11 cellular contexts compared by ENCODE assay signal in the genomic region with DNA sequence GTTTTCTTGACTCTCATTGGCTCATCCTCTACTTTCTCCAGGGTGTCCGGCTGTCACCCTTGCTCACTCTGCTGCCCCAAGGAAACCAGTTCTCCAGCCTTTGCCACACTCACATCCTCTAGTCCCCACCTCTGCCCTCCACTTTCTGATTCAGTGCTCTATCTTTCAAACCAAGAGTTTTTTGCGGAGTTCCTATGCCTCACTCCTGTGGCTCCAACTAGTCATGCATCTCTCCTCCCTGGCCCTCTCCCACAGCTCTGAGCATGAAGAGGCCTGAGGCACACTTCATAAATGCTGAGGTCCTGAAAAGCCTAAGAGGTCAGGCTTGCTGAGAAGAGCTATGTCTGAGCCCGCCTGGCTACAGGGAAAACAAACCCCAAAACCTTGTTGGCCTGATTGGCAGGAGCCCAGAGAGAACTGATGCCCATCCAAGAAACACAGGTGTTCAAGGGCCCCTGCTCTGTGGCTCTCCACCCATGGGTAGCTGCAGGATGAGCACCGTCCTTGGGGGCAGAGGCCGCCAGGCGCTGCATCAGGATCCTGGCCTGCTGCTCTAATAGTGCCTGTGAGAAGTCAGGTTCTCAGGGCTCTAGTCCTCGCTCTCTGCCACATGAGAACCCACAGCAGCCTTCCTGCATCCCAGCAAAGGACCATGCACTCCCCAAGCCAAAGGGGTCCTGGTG. TPM values are rescaled to one million over a fixed set of nuclear protein-coding genes. Genes with fewer than 3 reads are reported as not detected.
DNase-seq lines count a peak whose midpoint lies in the region; ATAC-seq and TF ChIP-seq lines count a peak whose summit lies in the region.
"Had no signal": no experiment of that assay in that cellular context is flagged by ENCODE, and none has a peak within 500 bp of the region (broad histone marks: within the 10 kb centered on the region; RNA-seq: fewer than 3 reads in every experiment).

No MANE protein-coding gene starts in this region.

- H3K4me2 ChIP-seq in IMR-90 (ENCODE audit: low read depth, low read length): no peak overlapping the region
- no peak overlapping the region for H3K4me2 ChIP-seq in smooth muscle cell

- peaks cover 15% of the 10 kb centered on the region for H3K9me1 ChIP-seq in IMR-90 (ENCODE audit: insufficient read depth, low read length)

- H3K9ac ChIP-seq in IMR-90 (ENCODE audit: low read depth, low read length) (no peak overlapping the region), smooth muscle cell (ENCODE audit: low read depth) (no peak overlapping the region)

- no peak for TF ChIP-seq RAD21 in IMR-90 (IDR thresholded peaks at IDR 0.05; ENCODE audit: low read length)

- H3K23ac ChIP-seq in IMR-90 (ENCODE audit: low read depth, low read length): no peak overlapping the region

- CTCF ChIA-PET in IMR-90 (lab: Yijun Ruan, JAX): no interaction called here

- no peak overlapping the region for H2BK15ac ChIP-seq in IMR-90 (ENCODE audit: low read depth, low read length)

- no peak overlapping the region for H4K5ac ChIP-seq in IMR-90 (ENCODE audit: low read depth, low read length)

- H4K20me1 ChIP-seq in IMR-90 (ENCODE audit: insufficient read depth, low read length) (no peaks in the 10 kb centered on the region), smooth muscle cell (ENCODE audit: low read depth) (no peaks in the 10 kb centered on the region)

- H3K79me1 ChIP-seq in IMR-90 (ENCODE audit: low read depth in 1 of 2, low read length in 2 of 2): peaks cover 0 to 7% of the 10 kb centered on the region in 2 experiments; a peak in 1 of 4 replicates

- no peaks in the 10 kb centered on the region for H3K79me2 ChIP-seq in smooth muscle cell (ENCODE audit: low read depth)

- H2AFZ ChIP-seq in IMR-90 (replicated peaks; ENCODE audit: low read length, poor library complexity) (peak overlapping the region; percentile 16), smooth muscle cell (ENCODE audit: low read depth) (no peak overlapping the region)

- peaks cover 12% of the 10 kb centered on the region for H3F3A ChIP-seq in smooth muscle cell (ENCODE audit: low read depth)

- H3K27me3 ChIP-seq in IMR-90 (ENCODE audit: control insufficient read depth, insufficient read depth, low read length): no peaks in the 10 kb centered on the region
- no peaks in the 10 kb centered on the region for H3K27me3 ChIP-seq in smooth muscle cell (ENCODE audit: low read depth)
- H3K27me3 ChIP-seq: ovary had no signal

- dilution Hi-C loops in IMR-90 (cut with HindIII; ENCODE audit: low sequenced_read_pairs, unreplicated experiment): no loop called here

- in situ Hi-C loops in IMR-90 (cut with MboI; ENCODE audit: low sequenced_read_pairs): no loop called here

- no peak overlapping the region for H4K91ac ChIP-seq in IMR-90 (ENCODE audit: insufficient read depth, low read depth, low read length)

- H3K27ac ChIP-seq in IMR-90 (ENCODE audit: insufficient read depth, low read length) (no peak overlapping the region), angular gyrus (ENCODE audit: low read depth, low read length) (peak overlapping the region; percentile 54), smooth muscle cell (ENCODE audit: low read depth) (peak overlapping the region; percentile 5)

- H2BK5ac ChIP-seq in IMR-90 (ENCODE audit: low read depth, low read length, poor library complexity, severe bottlenecking): no peak overlapping the region

- intact Hi-C loops in IMR-90 (cut with micrococcal nuclease): no loop called here

- TF ChIP-seq POLR2A in IMR-90 (IDR thresholded peaks at IDR 0.05; ENCODE audit: low read depth, low read length): no peak

- H3K4me3 ChIP-seq in IMR-90 (ENCODE audit: insufficient read depth, low read depth, low read length): no peak overlapping the region
- H3K4me3 ChIP-seq in smooth muscle cell: no peak overlapping the region
- H3K4me3 ChIP-seq: GM12878, ovary had no signal

- no peak overlapping the region for H2AK9ac ChIP-seq in IMR-90 (replicated peaks; ENCODE audit: low read depth, low read length, poor library complexity)

- H3K36me3 ChIP-seq in IMR-90 (ENCODE audit: control insufficient read depth, insufficient read depth, low read length) (no peaks in the 10 kb centered on the region), smooth muscle cell (ENCODE audit: low read depth) (no peaks in the 10 kb centered on the region)
- H3K36me3 ChIP-seq: ovary had no signal

- H3K9me3 ChIP-seq in IMR-90 (ENCODE audit: control insufficient read depth, insufficient read depth, low read length): no peaks in the 10 kb centered on the region
- H3K9me3 ChIP-seq in smooth muscle cell (replicated peaks; ENCODE audit: low read depth): no peaks in the 10 kb centered on the region
- H3K9me3 ChIP-seq: ovary had no signal

- ATAC-seq in IMR-90 (ENCODE audit: low read depth): no peak
- ATAC-seq in HG03469 (IDR thresholded peaks at IDR 0.05; ENCODE audit: unreplicated experiment): no peak
- ATAC-seq: GM12878 had no signal

- 100% methylated on average over 2 of the region's 7 CpGs; no CpG with 5 or more reads in 1 of the 2 experiments for WGBS in IMR-90 (ENCODE audit: extremely low coverage in 2 of 2, insufficient read length in 1 of 2), 2 experiments
- WGBS in smooth muscle cell (ENCODE audit: low lambda C conversion rate): 94% methylated on average over 7 of the region's 7 CpGs

- no peak for TF ChIP-seq CTCF in IMR-90 (conservative IDR thresholded peaks at IDR 0.05; ENCODE audit: low read depth, low read length)
- TF ChIP-seq CTCF in smooth muscle cell (IDR thresholded peaks at IDR 0.05; ENCODE audit: borderline replicate concordance, insufficient read depth, poor library complexity, severe bottlenecking): no peak

- H3K14ac ChIP-seq in IMR-90 (replicated peaks; ENCODE audit: low read depth, low read length): 0 out of 2 replicates have a peak overlapping the region, but pooled peaks have one; percentile 28

- H3K18ac ChIP-seq in IMR-90 (ENCODE audit: low read depth, low read length): no peak overlapping the region

- DNase-seq in IMR-90: peak; percentile 34
- peak; percentile 47 for DNase-seq in islet precursor cell
- DNase-seq in smooth muscle cell (lab: John Stamatoyannopoulos, UW; ENCODE audit: unreplicated experiment): no peak
- DNase-seq in T1000 (lab: John Stamatoyannopoulos, UW): no peak
- no peak for DNase-seq in cerebellum (ENCODE audit: low spot score)
- DNase-seq in GF-D8 (lab: John Stamatoyannopoulos, UW): no peak
- DNase-seq: activated CD4-positive, CD25-positive, alpha-beta regulatory T cell had no signal

- H4K8ac ChIP-seq in IMR-90 (ENCODE audit: low read depth in 2 of 2, low read length in 2 of 2): no peak overlapping the region

- no peak overlapping the region for H3K56ac ChIP-seq in IMR-90 (ENCODE audit: extremely low read depth, insufficient read depth, low read length)

- BruUV-seq in IMR-90 (replicated peaks; lab: Mats Ljungman, UMichigan): no TSS peak

- H2AK5ac ChIP-seq in IMR-90 (ENCODE audit: low read depth, low read length): no peak overlapping the region

- H3K4me1 ChIP-seq in IMR-90 (ENCODE audit: control insufficient read depth, insufficient read depth, low read length) (peaks cover 13% of the 10 kb centered on the region), smooth muscle cell (ENCODE audit: low read depth) (no peaks in the 10 kb centered on the region)

- H3K4ac ChIP-seq in IMR-90 (ENCODE audit: low read depth, low read length): no peak overlapping the region

- no peak overlapping the region for H2BK20ac ChIP-seq in IMR-90 (ENCODE audit: low read depth, low read length)

- no peak overlapping the region for H2BK120ac ChIP-seq in IMR-90 (ENCODE audit: low read depth, low read length)

- POLR2A ChIA-PET in IMR-90 (lab: Charles Lee; ENCODE audit: unreplicated experiment): no interaction called here

TF ChIP-seq in IMR-90, 13 proteins besides CTCF, POLR2A, EP300 and RAD21 (continues in another document):
- TF ChIP-seq RCOR1 (IDR thresholded peaks at IDR 0.05; ENCODE audit: insufficient replicate concordance, low read length) (no peak), MAFK (IDR thresholded peaks at IDR 0.05; ENCODE audit: low read depth, low read length) (no peak), NFE2L2 (IDR thresholded peaks at IDR 0.05; ENCODE audit: low read depth, low read length) (no peak), MAZ (IDR thresholded peaks at IDR 0.05; ENCODE audit: borderline replicate concordance, low read depth, low read length) (no peak), CHD1 (IDR thresholded peaks at IDR 0.05; ENCODE audit: low read depth, low read length) (no peak), BHLHE40 (IDR thresholded peaks at IDR 0.05; ENCODE audit: low read depth, low read length) (no peak), MXI1 (IDR thresholded peaks at IDR 0.05; ENCODE audit: borderline replicate concordance, low read depth, low read length) (no peak), CEBPB (IDR thresholded peaks at IDR 0.05; ENCODE audit: low read depth, low read length) (no peak), RFX5 (IDR thresholded peaks at IDR 0.05; ENCODE audit: low read depth, low read length) (no peak), SMC3 (IDR thresholded peaks at IDR 0.05; ENCODE audit: low read depth, low read length) (no peak), FOS (IDR thresholded peaks at IDR 0.05; ENCODE audit: low read depth, low read length) (no peak)
- TF ChIP-seq, protein P1, sequence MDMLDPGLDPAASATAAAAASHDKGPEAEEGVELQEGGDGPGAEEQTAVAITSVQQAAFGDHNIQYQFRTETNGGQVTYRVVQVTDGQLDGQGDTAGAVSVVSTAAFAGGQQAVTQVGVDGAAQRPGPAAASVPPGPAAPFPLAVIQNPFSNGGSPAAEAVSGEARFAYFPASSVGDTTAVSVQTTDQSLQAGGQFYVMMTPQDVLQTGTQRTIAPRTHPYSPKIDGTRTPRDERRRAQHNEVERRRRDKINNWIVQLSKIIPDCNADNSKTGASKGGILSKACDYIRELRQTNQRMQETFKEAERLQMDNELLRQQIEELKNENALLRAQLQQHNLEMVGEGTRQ (IDR thresholded peaks at IDR 0.05; ENCODE audit: low read depth, low read length): no peak

RNA-seq across cellular contexts. Expression of a gene that starts 42.1 kb away (rescaled TPM):
- 9.0 and 10.3 TPM in 2 replicates for total RNA-seq in IMR-90 (2012; rRNA removed)
- 13.6 and 14.8 TPM in 2 replicates for polyA plus RNA-seq in IMR-90 (2012; rRNA removed)
- polyA plus RNA-seq in IMR-90 (2012; cell fraction: cytosol; rRNA removed): 12.6 and 13.7 TPM in 2 replicates
- 34.4 and 38.9 TPM in 2 replicates for polyA plus RNA-seq in IMR-90 (2012; cell fraction: nucleus; rRNA removed; ENCODE audit: low replicate concordance)
- 9.3 and 12.7 TPM in 2 replicates for total RNA-seq in smooth muscle cell
- polyA plus RNA-seq in smooth muscle cell: 20.1 and 20.4 TPM in 2 replicates
- 10.0 TPM for total RNA-seq in cerebellum

RNA-seq across cellular contexts. Expression of a gene that starts 58.1 kb away (rescaled TPM):
- total RNA-seq in IMR-90 (2012; rRNA removed): under 0.01 TPM in 2 replicates
- 0.02 TPM in 1 of 2 replicates, not detected in the other for polyA plus RNA-seq in IMR-90 (2012; rRNA removed)
- under 0.01 and 0.01 TPM in 2 replicates for polyA plus RNA-seq in IMR-90 (2012; cell fraction: cytosol; rRNA removed)
- 0.03 and 0.10 TPM in 2 replicates for polyA plus RNA-seq in IMR-90 (2012; cell fraction: nucleus; rRNA removed; ENCODE audit: low replicate concordance)
- total RNA-seq in smooth muscle cell: under 0.01 and 0.27 TPM in 2 replicates
- not detected in 2 replicates for polyA plus RNA-seq in smooth muscle cell
- total RNA-seq in cerebellum: 0.45 TPM

Comparison
In these comparisons a context has a peak if more than half of its experiments do, and no peak if none do; other contexts are left out.
1. DNase-seq: peak in IMR-90 (single experiment) and islet precursor cell (single experiment); none in smooth muscle cell (single experiment), T1000 (single experiment), cerebellum (single experiment) and GF-D8 (single experiment).